Comparison of ENCODE assay signal across 12 cellular contexts in the genomic region with DNA sequence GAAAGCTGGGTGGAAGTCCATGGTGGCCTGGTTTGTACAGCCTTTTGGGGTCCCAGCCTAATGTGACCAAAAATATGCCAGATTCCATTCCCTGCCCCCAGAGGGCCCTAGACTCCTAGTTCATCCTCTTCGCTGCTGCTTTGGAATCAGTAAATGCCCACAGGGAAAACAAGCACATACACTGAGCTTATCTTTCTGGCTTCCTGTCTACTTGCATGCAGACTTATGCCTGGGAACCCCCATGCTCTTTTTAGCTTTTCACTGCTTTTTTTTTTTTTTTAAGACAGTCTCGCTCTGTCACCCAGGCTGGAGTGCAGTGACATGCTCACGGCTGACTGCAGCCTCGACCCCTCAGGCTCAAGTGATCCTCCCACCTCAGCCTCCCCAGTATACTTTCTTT. TPM values are rescaled to one million over a fixed set of nuclear protein-coding genes. Genes with fewer than 3 reads are reported as not detected.
DNase-seq lines count a peak whose midpoint lies in the region; ATAC-seq and TF ChIP-seq lines count a peak whose summit lies in the region.
"Had no signal": no experiment of that assay in that cellular context is flagged by ENCODE, and none has a peak within 500 bp of the region (broad histone marks: within the 10 kb centered on the region; RNA-seq: fewer than 3 reads in every experiment).

No MANE protein-coding gene starts in this region.

- H3K9me3 ChIP-seq in RWPE2 (ENCODE audit: severe bottlenecking) (no peaks in the 10 kb centered on the region), heart left ventricle (no peaks in the 10 kb centered on the region)

- DNase-seq in Right ventricle myocardium inferior (ENCODE audit: missing footprints) (peak; percentile 5), cardiac septum (ENCODE audit: low spot score) (no peak), RWPE2 (ENCODE audit: low spot score) (no peak), heart left ventricle (no peak), type B pancreatic cell (ENCODE audit: extremely low spot score, unreplicated experiment) (no peak), NCI-H187 (lab: John Stamatoyannopoulos, UW) (no peak), DMS114 treated with DMSO at 0.1 percent for 48 hours (lab: John Stamatoyannopoulos, UW; ENCODE audit: unreplicated experiment) (no peak)
- no peak for DNase-seq in NK-92 treated with Interleukin-12 subunit alpha and Interleukin-12 subunit beta, amount 100 ng/mL, for 24 hours (lab: John Stamatoyannopoulos, UW)
- DNase-seq: activated T-cell treated with anti-CD3 and anti-CD28 coated beads for 4 hours had no signal

- intact Hi-C loops in Right ventricle myocardium inferior (cut with DNase I) = loop anchor here (10.0 kb wide), 1 partner anchor 146 kb away; no protein-coding TSS in a partner anchor
- intact Hi-C loops in cardiac septum (cut with DNase I) = no loop called here
- intact Hi-C loops in heart left ventricle (cut with DNase I) = loop anchor here in 6 of 10 donors (5.0 to 10.0 kb wide), 2 partner anchors 59 to 146 kb away; a partner anchor contains a TSS

- H3K36me3 ChIP-seq in RWPE2 (ENCODE audit: low read depth) (no peaks in the 10 kb centered on the region), heart left ventricle (no peaks in the 10 kb centered on the region)

- no peak for TF ChIP-seq POLR2A in heart left ventricle (IDR thresholded peaks at IDR 0.05)

- H3K4me3 Mint-ChIP-seq in type B pancreatic cell = no peak overlapping the region

- no peaks in the 10 kb centered on the region for H3K36me3 Mint-ChIP-seq in type B pancreatic cell

- H3K27me3 Mint-ChIP-seq in type B pancreatic cell = peaks cover 10% of the 10 kb centered on the region

- H3K27me3 ChIP-seq in RWPE2 (ENCODE audit: insufficient read depth, poor library complexity, severe bottlenecking) = no peaks in the 10 kb centered on the region
- H3K27me3 ChIP-seq in heart left ventricle = no peaks in the 10 kb centered on the region

- peak; percentile 63 for ATAC-seq in Right ventricle myocardium inferior
- ATAC-seq in RWPE2 (ENCODE audit: low read depth) = no peak
- ATAC-seq in heart left ventricle = peak in 2 of 4 donors; percentile 43 to 65

- 38 to 63% (median 54%) methylated on average over 4 of the region's 4 CpGs for WGBS in heart left ventricle, 4 donors

- no peak overlapping the region for H3K27ac ChIP-seq in RWPE2 (ENCODE audit: poor library complexity, severe bottlenecking)
- peak overlapping the region in 1 of 12 donors; percentile 11 for H3K27ac ChIP-seq in heart left ventricle
- H3K27ac ChIP-seq: HL-60 had no signal

- H3K4me3 ChIP-seq in RWPE2 (ENCODE audit: severe bottlenecking) (no peak overlapping the region), heart left ventricle (no peak overlapping the region)

- H3K9me3 Mint-ChIP-seq in type B pancreatic cell = no peaks in the 10 kb centered on the region

- peaks cover 8% of the 10 kb centered on the region for H3K4me1 Mint-ChIP-seq in type B pancreatic cell (ENCODE audit: unreplicated experiment)

- H3K4me1 ChIP-seq in RWPE2 (ENCODE audit: insufficient read depth, poor library complexity, severe bottlenecking) (peaks cover 3% of the 10 kb centered on the region), heart left ventricle (peaks cover 0 to 16% (median 7%) of the 10 kb centered on the region in 12 donors)

- H3K27ac Mint-ChIP-seq in type B pancreatic cell = no peak overlapping the region

- TF ChIP-seq CTCF in RWPE2 (IDR thresholded peaks at IDR 0.05; ENCODE audit: poor library complexity, severe bottlenecking) (peak; percentile 33), heart left ventricle (IDR thresholded peaks at IDR 0.05) (peak in 9 of 12 donors; percentile 8 to 41 (median 23)), type B pancreatic cell (conservative IDR thresholded peaks at IDR 0.05) (peak; percentile 55)

RNA-seq across cellular contexts. Expression of a gene that starts 6.2 kb away (rescaled TPM):
- total RNA-seq in Right ventricle myocardium inferior = 16.6 TPM
- 13.7 TPM for total RNA-seq in cardiac septum
- total RNA-seq in heart left ventricle = 10 to 100 TPM in 7 of 9 donors, 1 to 10 TPM in 2; 7.3 to 85.8 (median 19.9) TPM
- 10 to 100 TPM; 15.5 to 37.2 TPM for polyA plus RNA-seq in heart left ventricle
- not detected in 2 replicates for total RNA-seq in type B pancreatic cell (ENCODE audit: low replicate concordance)
- total RNA-seq: mononuclear cell had no signal
- polyA plus RNA-seq: BJ had no signal

RNA-seq across cellular contexts. Expression of a gene that starts 7.9 kb away (rescaled TPM):
- total RNA-seq in Right ventricle myocardium inferior = 43.0 TPM
- 20.0 TPM for total RNA-seq in cardiac septum
- 10 to 100 TPM; 13.8 to 70.2 (median 25.3) TPM for total RNA-seq in heart left ventricle
- 10 to 100 TPM; 40.0 to 45.4 TPM for polyA plus RNA-seq in heart left ventricle
- total RNA-seq in type B pancreatic cell (ENCODE audit: low replicate concordance) = 3.8 and 7.8 TPM in 2 replicates
